In genomic region chr15:58469432-58470353, GRCh38 we compare ENCODE assay signal across 11 cellular contexts. TPM values are rescaled to one million over a fixed set of nuclear protein-coding genes. Genes with fewer than 3 reads are reported as not detected.
DNase-seq lines count a peak whose midpoint lies in the region; ATAC-seq, FAIRE-seq and TF ChIP-seq lines count a peak whose summit lies in the region.
"Had no signal": no experiment of that assay in that cellular context is flagged by ENCODE, and none has a peak within 500 bp of the region (broad histone marks: within the 10 kb centered on the region; RNA-seq: fewer than 3 reads in every experiment).

No MANE protein-coding gene starts in this region.

- H3K36me3 Mint-ChIP-seq in activated naive CD4-positive, alpha-beta T cell treated with anti-CD3 and anti-CD28 coated beads for 36 hours (ENCODE audit: low read depth) = no peaks in the 10 kb centered on the region

- no peak for FAIRE-seq in D721Med (lab: Jason Lieb, UNC)

- no peak overlapping the region for H3K4me3 ChIP-seq in AG04450 (ENCODE audit: low read depth, low read length)
- H3K4me3 ChIP-seq in HUES48 (ENCODE audit: low read depth, low read length) = no peak overlapping the region
- no peak overlapping the region for H3K4me3 ChIP-seq in astrocyte of the cerebellum (ENCODE audit: low read depth, low read length)
- H3K4me3 ChIP-seq: SK-N-MC, tibial nerve had no signal

- in situ Hi-C loops in astrocyte of the cerebellum (cut with HindIII; ENCODE audit: low sequenced_read_pairs) = no loop called here

- no peak overlapping the region for H3K4me3 Mint-ChIP-seq in activated naive CD4-positive, alpha-beta T cell treated with anti-CD3 and anti-CD28 coated beads for 36 hours

- H3K27me3 ChIP-seq in AG04450 (ENCODE audit: control insufficient read depth, insufficient read depth, low read length) (no peaks in the 10 kb centered on the region), HUES48 (ENCODE audit: control insufficient read depth, insufficient read depth, low read length) (no peaks in the 10 kb centered on the region)
- H3K27me3 ChIP-seq: tibial nerve had no signal

- no peaks in the 10 kb centered on the region for H3K36me3 ChIP-seq in HUES48 (ENCODE audit: control insufficient read depth, insufficient read depth, low read length)
- H3K36me3 ChIP-seq: tibial nerve had no signal

- CTCF ChIA-PET in AG04450 (lab: Charles Lee) = interaction anchor here (0.5 to 1.5 kb wide), 5 partner anchors 9 to 280 kb away, joined by 3 to 4 read pairs (median 3); no protein-coding TSS in a partner anchor
- CTCF ChIA-PET in activated naive CD4-positive, alpha-beta T cell treated with anti-CD3 and anti-CD28 coated beads for 36 hours (lab: Charles Lee) = interaction anchor here (0.6 kb wide), 1 partner anchor 106 kb away, joined by 3 read pairs; no protein-coding TSS in a partner anchor

- H3K4me1 ChIP-seq in HUES48 (ENCODE audit: control insufficient read depth, insufficient read depth, low read length) = peaks cover 18% of the 10 kb centered on the region

- H3K4me1 Mint-ChIP-seq in activated naive CD4-positive, alpha-beta T cell treated with anti-CD3 and anti-CD28 coated beads for 36 hours (ENCODE audit: low read depth) = peaks cover 42% of the 10 kb centered on the region

- no peak overlapping the region for H3K9ac ChIP-seq in HUES48 (ENCODE audit: low read depth, low read length)

- intact Hi-C loops in activated naive CD4-positive, alpha-beta T cell treated with anti-CD3 and anti-CD28 coated beads for 36 hours (cut with micrococcal nuclease) = loop anchor here (5.0 kb wide), 1 partner anchor 47 kb away; no protein-coding TSS in a partner anchor

- H3K9me3 ChIP-seq in AG04450 (ENCODE audit: control insufficient read depth, insufficient read depth, low read length) = peaks cover 3% of the 10 kb centered on the region; the same call in 1 of the 2 replicates
- no peaks in the 10 kb centered on the region for H3K9me3 ChIP-seq in HUES48 (ENCODE audit: control insufficient read depth, insufficient read depth, low read length)
- H3K9me3 ChIP-seq: tibial nerve had no signal

- H3K27ac Mint-ChIP-seq in activated naive CD4-positive, alpha-beta T cell treated with anti-CD3 and anti-CD28 coated beads for 36 hours = no peak overlapping the region

- DNase-seq in AG04450 (ENCODE audit: low read depth, low spot score) (peak; percentile 92), astrocyte of the cerebellum (ENCODE audit: low read depth) (peak; percentile 93), left kidney (ENCODE audit: low read depth, low spot score) (peak; percentile 74), D721Med (ENCODE audit: insufficient read length, low spot score) (no peak)
- no peak for DNase-seq in stimulated activated CD4-positive, alpha-beta T cell treated with anti-CD3 and anti-CD28 coated beads, Interleukin-1b, Interleukin-23, amount 100 ng/mL, for 48 hours
- DNase-seq in activated naive CD4-positive, alpha-beta T cell treated with anti-CD3 and anti-CD28 coated beads for 36 hours = no peak

- H3K27me3 Mint-ChIP-seq in activated naive CD4-positive, alpha-beta T cell treated with anti-CD3 and anti-CD28 coated beads for 36 hours (ENCODE audit: low read depth) = no peaks in the 10 kb centered on the region

- H3K27ac ChIP-seq in AG04450 (ENCODE audit: low read depth, low read length) (peak overlapping the region; percentile 98), HUES48 (ENCODE audit: low read depth, low read length) (peak overlapping the region; percentile 85)
- H3K27ac ChIP-seq: SK-N-MC had no signal

- POLR2A ChIA-PET in AG04450 (lab: Yijun Ruan, JAX) = interaction anchor here (0.6 to 1.8 kb wide), 18 partner anchors 10 to 510 kb away, joined by 3 to 13 read pairs (median 5); partner anchors contain the start of gene MINDY2

- no peaks in the 10 kb centered on the region for H3K9me3 Mint-ChIP-seq in activated naive CD4-positive, alpha-beta T cell treated with anti-CD3 and anti-CD28 coated beads for 36 hours

- no peak for ATAC-seq in GM19035 (IDR thresholded peaks at IDR 0.05; ENCODE audit: unreplicated experiment)

- TF ChIP-seq CTCF in AG04450 (IDR thresholded peaks at IDR 0.05; ENCODE audit: low read depth, low read length) (no peak), astrocyte of the cerebellum (IDR thresholded peaks at IDR 0.05; ENCODE audit: low read depth, low read length, missing control alignments) (no peak), D721Med (IDR thresholded peaks at IDR 0.05; ENCODE audit: insufficient read depth, missing control alignments) (no peak)

RNA-seq across cellular contexts. Expression of gene LIPC, which starts 37.9 kb away (rescaled TPM):
- polyA plus RNA-seq in AG04450 (2011; rRNA removed) = 0.81 and 0.82 TPM in 2 replicates
- 1.1 TPM in 2 replicates for polyA minus RNA-seq in AG04450 (2011; rRNA and poly(A)+ RNA removed)
- under 1 TPM; 0.14 to 0.47 TPM for total RNA-seq in activated naive CD4-positive, alpha-beta T cell treated with anti-CD3 and anti-CD28 coated beads for 36 hours
- total RNA-seq: cerebellum had no signal

Comparison
In these comparisons a context has a peak if more than half of its experiments do, and no peak if none do; other contexts are left out.
1. DNase-seq: peak in AG04450 (single experiment), astrocyte of the cerebellum (single experiment) and left kidney (single experiment); none in D721Med (single experiment), stimulated activated CD4-positive, alpha-beta T cell treated with anti-CD3 and anti-CD28 coated beads, Interleukin-1b, Interleukin-23, amount 100 ng/mL, for 48 hours (single experiment) and activated naive CD4-positive, alpha-beta T cell treated with anti-CD3 and anti-CD28 coated beads for 36 hours (single experiment).